In genomic region chr11:65117206-65118096, GRCh38 we compare ENCODE assay signal across 8 cellular contexts. TPM values are rescaled to one million over a fixed set of nuclear protein-coding genes. Genes with fewer than 3 reads are reported as not detected.
DNase-seq lines count a peak whose midpoint lies in the region; ATAC-seq and TF ChIP-seq lines count a peak whose summit lies in the region.

Gene ZNHIT2, minus strand, starts transcription at chr11:65117701. Its CDS starts 48 bp downstream, at chr11:65117653.

- H3K36me3 Mint-ChIP-seq in endothelial cell (ENCODE audit: low read depth, unreplicated experiment), result peaks cover 35% of the 10 kb centered on the region

- no peaks in the 10 kb centered on the region for H3K9me3 ChIP-seq in OCI-LY3 (ENCODE audit: insufficient read depth, low read length)

- H3K4me2 ChIP-seq in OCI-LY3 (ENCODE audit: low read length), result peak within 1 kb of the TSS; percentile 62

- TF ChIP-seq CTCF in OCI-LY3 (IDR thresholded peaks at IDR 0.05; ENCODE audit: low read depth, low read length), result peak; percentile 94
- TF ChIP-seq CTCF in endothelial cell (IDR thresholded peaks at IDR 0.05; ENCODE audit: unreplicated experiment), result peak; percentile 95

- H3K9me3 Mint-ChIP-seq in endothelial cell (ENCODE audit: unreplicated experiment), result no peaks in the 10 kb centered on the region

- DNase-seq in DMS 273 treated with DMSO at 0.1 percent for 48 hours (lab: John Stamatoyannopoulos, UW) (peak; percentile 83), HuH-7.5 (ENCODE audit: low spot score) (peak; percentile 76), activated T-cell treated with anti-CD3 and anti-CD28 coated beads for 1 hour (ENCODE audit: low read depth) (peak; percentile 100), endothelial cell (ENCODE audit: low spot score) (peak; percentile 98), midbrain (lab: John Stamatoyannopoulos, UW) (peak; percentile 98)
- DNase-seq in stimulated activated CD8-positive, alpha-beta memory T cell treated with anti-CD3 and anti-CD28 coated beads, Interleukin-2, amount 100 ng/mL, for 48 hours (ENCODE audit: low read depth in 2 of 2), result peak; percentile 100

- H3K4me3 ChIP-seq in OCI-LY3 (ENCODE audit: low read length), result peak within 1 kb of the TSS; percentile 79

- H2AFZ ChIP-seq in OCI-LY3 (ENCODE audit: low read depth, low read length), result no peak within 1 kb of the TSS

- H3K4me1 ChIP-seq in OCI-LY3 (ENCODE audit: low read length), result peaks cover 37% of the 10 kb centered on the region

- ATAC-seq in GM21515 (IDR thresholded peaks at IDR 0.05; ENCODE audit: unreplicated experiment), result peak; percentile 53

- peaks cover 60% of the 10 kb centered on the region for H3K79me2 ChIP-seq in OCI-LY3 (ENCODE audit: low read length)

- peaks cover 32% of the 10 kb centered on the region for H3K27me3 Mint-ChIP-seq in endothelial cell (ENCODE audit: unreplicated experiment)

- H3K4me1 Mint-ChIP-seq in endothelial cell (ENCODE audit: unreplicated experiment), result peaks cover 28% of the 10 kb centered on the region

- H3K27me3 ChIP-seq in OCI-LY3 (ENCODE audit: low read depth, low read length), result no peaks in the 10 kb centered on the region

- peak within 1 kb of the TSS; percentile 88 for H3K4me3 Mint-ChIP-seq in endothelial cell (ENCODE audit: unreplicated experiment)

- peak within 1 kb of the TSS; percentile 77 for H3K27ac Mint-ChIP-seq in endothelial cell (ENCODE audit: unreplicated experiment)

- peaks cover 43% of the 10 kb centered on the region for H3K36me3 ChIP-seq in OCI-LY3 (replicated peaks; ENCODE audit: low read depth, low read length)

- H3K9ac ChIP-seq in OCI-LY3 (ENCODE audit: low read length), result peak within 1 kb of the TSS; percentile 68

- H3K27ac ChIP-seq in OCI-LY3 (ENCODE audit: low read length), result peak within 1 kb of the TSS; percentile 59

- no peaks in the 10 kb centered on the region for H4K20me1 ChIP-seq in OCI-LY3 (ENCODE audit: insufficient read depth, low read length)

RNA-seq across cellular contexts. Expression of gene ZNHIT2, which starts in this region (rescaled TPM):
- total RNA-seq in endothelial cell (ENCODE audit: unreplicated experiment), result 6.0 TPM

Comparison
In these comparisons a context has a peak if more than half of its experiments do, and no peak if none do; other contexts are left out.
1. Peak in every context shown above with its lines: DNase-seq, ATAC-seq, H3K4me3 ChIP-seq and H3K27ac ChIP-seq.